ENCODE assay signal across 8 cellular contexts in the genomic region with DNA sequence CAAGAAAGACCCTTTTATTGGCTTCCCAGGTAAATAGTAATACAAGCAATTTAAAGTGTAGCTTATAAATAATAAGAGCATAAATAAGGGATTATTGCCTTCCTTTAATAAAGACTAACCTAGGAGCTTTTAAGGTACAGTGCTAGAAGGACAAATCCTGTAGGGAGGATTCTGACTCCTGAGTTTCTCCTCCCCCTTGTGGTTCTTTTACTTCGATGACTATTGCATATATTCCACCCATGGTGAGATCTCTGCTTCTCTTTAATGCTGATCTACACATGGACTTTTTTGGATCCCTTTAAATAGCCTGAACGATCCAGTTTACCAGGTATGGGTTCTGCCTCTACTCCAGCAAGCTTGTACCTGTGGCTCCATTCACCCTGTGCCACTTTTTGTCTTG. TPM values are rescaled to one million over a fixed set of nuclear protein-coding genes. Genes with fewer than 3 reads are reported as not detected.
A peak's percentile ranks its signal among the peaks of the same experiment; 100 is the strongest.
DNase-seq lines count a peak whose midpoint lies in the region; ATAC-seq lines count a peak whose summit lies in the region.

No MANE protein-coding gene starts in this region.

- in situ Hi-C loops in T47D (cut with HindIII; ENCODE audit: low pct_unique_long_range_greater_than_20kb, low sequenced_read_pairs) = no loop called here

- H3K36me3 Mint-ChIP-seq in activated CD4-positive, alpha-beta T cell treated with anti-CD3 and anti-CD28 coated beads, Interleukin-2, amount 10 ng/mL, durations not matched to agents 24 days and 14 days (ENCODE audit: low read depth) = peaks cover 8% of the 10 kb centered on the region

- H3K4me1 Mint-ChIP-seq in activated CD4-positive, alpha-beta T cell treated with anti-CD3 and anti-CD28 coated beads, Interleukin-2, amount 10 ng/mL, durations not matched to agents 24 days and 14 days = peaks cover 42% of the 10 kb centered on the region

- intact Hi-C loops in activated CD4-positive, alpha-beta T cell treated with anti-CD3 and anti-CD28 coated beads, Interleukin-2, amount 10 ng/mL, durations not matched to agents 24 days and 14 days (cut with micrococcal nuclease) = loop anchor here (1.0 kb wide), 1 partner anchor 8 kb away; no protein-coding TSS in a partner anchor

- H3K4me3 Mint-ChIP-seq in activated CD4-positive, alpha-beta T cell treated with anti-CD3 and anti-CD28 coated beads, Interleukin-2, amount 10 ng/mL, durations not matched to agents 24 days and 14 days = peak overlapping the region; percentile 91

- no peaks in the 10 kb centered on the region for H3K27me3 Mint-ChIP-seq in activated CD4-positive, alpha-beta T cell treated with anti-CD3 and anti-CD28 coated beads, Interleukin-2, amount 10 ng/mL, durations not matched to agents 24 days and 14 days

- no peaks in the 10 kb centered on the region for H3K9me3 Mint-ChIP-seq in activated CD4-positive, alpha-beta T cell treated with anti-CD3 and anti-CD28 coated beads, Interleukin-2, amount 10 ng/mL, durations not matched to agents 24 days and 14 days

- ATAC-seq in HG02678 (IDR thresholded peaks at IDR 0.05; ENCODE audit: unreplicated experiment) (no peak), HG02973 (IDR thresholded peaks at IDR 0.05; ENCODE audit: unreplicated experiment) (no peak)

- no peak for DNase-seq in activated CD4-positive, alpha-beta T cell treated with anti-CD3 and anti-CD28 coated beads, Interleukin-2, amount 10 ng/mL, durations not matched to agents 24 days and 14 days
- DNase-seq in activated CD4-positive, alpha-beta T cell treated with anti-CD3 and anti-CD28 coated beads, Interleukin-2, amount 50 U/mL, for 48 hours = no peak
- DNase-seq in NCI-H1436 treated with DMSO at 0.1 percent for 48 hours (lab: John Stamatoyannopoulos, UW) (peak; percentile 13), T47D (ENCODE audit: low read depth in 1 of 2, low spot score in 1 of 2) (peak; percentile 51 to 60), renal cortical epithelial cell (ENCODE audit: low read depth) (peak; percentile 59)
- no peak for DNase-seq in stimulated activated CD4-positive, alpha-beta T cell treated with anti-CD3 and anti-CD28 coated beads, Interleukin-2, amount 100 ng/mL, for 24 hours

- no peak overlapping the region for H3K27ac Mint-ChIP-seq in activated CD4-positive, alpha-beta T cell treated with anti-CD3 and anti-CD28 coated beads, Interleukin-2, amount 10 ng/mL, durations not matched to agents 24 days and 14 days

RNA-seq across cellular contexts. Expression of a gene that starts 2.5 kb away (rescaled TPM):
- total RNA-seq in activated CD4-positive, alpha-beta T cell treated with anti-CD3 and anti-CD28 coated beads, Interleukin-2, amount 10 ng/mL, durations not matched to agents 24 days and 14 days = 25.9 and 26.7 TPM in 2 replicates
- 86.4 and 112 TPM in 2 replicates for total RNA-seq in renal cortical epithelial cell

Comparison
In these comparisons a context has a peak if more than half of its experiments do, and no peak if none do; other contexts are left out.
1. DNase-seq: peak in NCI-H1436 treated with DMSO at 0.1 percent for 48 hours (single experiment), T47D (2 of 2) and renal cortical epithelial cell (single experiment); none in activated CD4-positive, alpha-beta T cell treated with anti-CD3 and anti-CD28 coated beads, Interleukin-2, amount 10 ng/mL, durations not matched to agents 24 days and 14 days (single experiment), activated CD4-positive, alpha-beta T cell treated with anti-CD3 and anti-CD28 coated beads, Interleukin-2, amount 50 U/mL, for 48 hours (0 of 2) and stimulated activated CD4-positive, alpha-beta T cell treated with anti-CD3 and anti-CD28 coated beads, Interleukin-2, amount 100 ng/mL, for 24 hours (0 of 2).